ENCODE assay signal across 11 cellular contexts in genomic region chr1:36124404-36125128, GRCh38. TPM values are rescaled to one million over a fixed set of nuclear protein-coding genes. Genes with fewer than 3 reads are reported as not detected.
A peak's percentile ranks its signal among the peaks of the same experiment; 100 is the strongest.
DNase-seq lines count a peak whose midpoint lies in the region; ATAC-seq and TF ChIP-seq lines count a peak whose summit lies in the region.
"Had no signal": no experiment of that assay in that cellular context is flagged by ENCODE, and none has a peak within 500 bp of the region (broad histone marks: within the 10 kb centered on the region; RNA-seq: fewer than 3 reads in every experiment).

No MANE protein-coding gene starts in this region.

- H3K4me2 ChIP-seq in BLaER1: peak overlapping the region; percentile 82

- H3K27ac ChIP-seq in BLaER1 (no peak overlapping the region), esophagus squamous epithelium (peak overlapping the region; percentile 26 to 81 (median 65)), prostate gland (no peak overlapping the region), dorsolateral prefrontal cortex (peak overlapping the region in 3 of 59 donors; percentile 11 to 21 (median 18))
- H3K27ac ChIP-seq: RWPE1 had no signal

- H3K4me1 ChIP-seq in BLaER1 (peaks cover 66% of the 10 kb centered on the region), NT2/D1 (ENCODE audit: insufficient read depth, insufficient read length) (peaks cover 20% of the 10 kb centered on the region), esophagus squamous epithelium (peaks cover 5 to 40% (median 7%) of the 10 kb centered on the region in 3 donors), prostate gland (replicated peaks) (no peaks in the 10 kb centered on the region)

- peaks cover 50% of the 10 kb centered on the region for H3K27me3 ChIP-seq in BLaER1
- peaks cover 49% of the 10 kb centered on the region for H3K27me3 ChIP-seq in NT2/D1 (ENCODE audit: insufficient read depth, insufficient read length)
- H3K27me3 ChIP-seq in esophagus squamous epithelium: peaks cover 0 to 18% (median 0%) of the 10 kb centered on the region in 4 donors
- H3K27me3 ChIP-seq in prostate gland (replicated peaks; ENCODE audit: insufficient read depth): no peaks in the 10 kb centered on the region
- H3K27me3 ChIP-seq in dorsolateral prefrontal cortex: peaks cover 0 to 20% (median 0%) of the 10 kb centered on the region in 45 donors

- no peak for ATAC-seq in GM21576 (IDR thresholded peaks at IDR 0.05; ENCODE audit: unreplicated experiment)
- no peak for ATAC-seq in GM18505 (IDR thresholded peaks at IDR 0.05; ENCODE audit: unreplicated experiment)

- 65% methylated on average over 11 of the region's 42 CpGs; no CpG with 5 or more reads in 1 of the 2 donors for WGBS in esophagus squamous epithelium, 2 donors
- 36% methylated on average over 24 of the region's 42 CpGs for WGBS in prostate gland

- no peaks in the 10 kb centered on the region for H4K20me1 ChIP-seq in BLaER1

- peak overlapping the region; percentile 29; the same call in 1 of the 2 replicates for H3K9ac ChIP-seq in BLaER1
- no peak overlapping the region for H3K9ac ChIP-seq in NT2/D1 (ENCODE audit: insufficient read length, low read depth)

- DNase-seq in NT2/D1 (ENCODE audit: low read depth, low spot score) (no peak), esophagus squamous epithelium (lab: John Stamatoyannopoulos, UW) (no peak), prostate gland (ENCODE audit: low spot score) (no peak), activated gamma-delta T cell treated with Interleukin-2 at 50 U/mL for 16 hours (no peak), dorsolateral prefrontal cortex (no peak)
- DNase-seq: NCI-H187 treated with DMSO at 0.1 percent for 48 hours, spleen had no signal

- TF ChIP-seq CTCF in esophagus squamous epithelium (IDR thresholded peaks at IDR 0.05) (no peak), prostate gland (IDR thresholded peaks at IDR 0.05) (no peak), dorsolateral prefrontal cortex (IDR thresholded peaks at IDR 0.05 in 54 of 56, conservative IDR thresholded peaks at IDR 0.05 in 2 of 56; ENCODE audit: low read depth in 1 of 56, partially characterized antibody in 56 of 56) (no peak)

- H3K4me3 ChIP-seq in BLaER1 (peak overlapping the region; percentile 65), NT2/D1 (ENCODE audit: insufficient read length, low read depth) (peak overlapping the region; percentile 17), esophagus squamous epithelium (peak overlapping the region; percentile 41 to 74 (median 48)), prostate gland (peak overlapping the region; percentile 25 to 37), dorsolateral prefrontal cortex (peak overlapping the region in 28 of 59 donors; percentile 3 to 59 (median 34))

- no peaks in the 10 kb centered on the region for H3K9me3 ChIP-seq in BLaER1
- H3K9me3 ChIP-seq in NT2/D1 (ENCODE audit: insufficient read depth, low read length): no peaks in the 10 kb centered on the region
- no peaks in the 10 kb centered on the region for H3K9me3 ChIP-seq in esophagus squamous epithelium
- H3K9me3 ChIP-seq in prostate gland: no peaks in the 10 kb centered on the region
- H3K9me3 ChIP-seq: spleen had no signal

- TF ChIP-seq POLR2A in esophagus squamous epithelium (IDR thresholded peaks at IDR 0.05): no peak
- TF ChIP-seq POLR2A in prostate gland (IDR thresholded peaks at IDR 0.05): no peak
- TF ChIP-seq POLR2A in GM18505 (IDR thresholded peaks at IDR 0.05; ENCODE audit: borderline replicate concordance, extremely low read depth, insufficient read depth, insufficient read length): no peak

- H3K36me3 ChIP-seq in BLaER1 (no peaks in the 10 kb centered on the region), NT2/D1 (ENCODE audit: insufficient read depth, insufficient read length, low read length) (no peaks in the 10 kb centered on the region), esophagus squamous epithelium (no peaks in the 10 kb centered on the region), prostate gland (no peaks in the 10 kb centered on the region)
- H3K36me3 ChIP-seq: spleen had no signal

- intact Hi-C loops in esophagus squamous epithelium (cut with DNase I): no loop called here
- intact Hi-C loops in prostate gland (cut with DNase I): no loop called here
- intact Hi-C loops in dorsolateral prefrontal cortex (cut with DNase I): no loop called here

RNA-seq across cellular contexts. Expression of gene COL8A2, which starts 0.5 kb away (rescaled TPM):
- total RNA-seq in esophagus squamous epithelium (1 to 10 TPM; 4.0 to 7.4 (median 5.1) TPM), prostate gland (10 to 100 TPM in 1 of 2 donors, 1 to 10 TPM in 1; 7.9 to 10.7 TPM), dorsolateral prefrontal cortex (1 to 10 TPM in 92 of 120 experiments, under 1 TPM in 28; 0.33 to 4.9 (median 1.3) TPM)

RNA-seq across cellular contexts. Expression of gene TRAPPC3, which starts 24.7 kb away (rescaled TPM):
- total RNA-seq in esophagus squamous epithelium (100 to 1,000 TPM in 2 of 4 donors, 10 to 100 TPM in 2; 68.3 to 132 (median 112) TPM), prostate gland (10 to 100 TPM; 90.0 to 92.5 TPM), dorsolateral prefrontal cortex (10 to 100 TPM; 41.0 to 81.9 (median 61.8) TPM)

RNA-seq across cellular contexts. Expression of gene MAP7D1, which starts 31.4 kb away (rescaled TPM):
- total RNA-seq in esophagus squamous epithelium: 100 to 1,000 TPM in 2 of 4 donors, 10 to 100 TPM in 2; 59.4 to 180 (median 92.9) TPM
- 100 to 1,000 TPM in 1 of 2 donors, 10 to 100 TPM in 1; 97.3 to 132 TPM for total RNA-seq in prostate gland
- 100 to 1,000 TPM; 184 to 392 (median 248) TPM for total RNA-seq in dorsolateral prefrontal cortex

RNA-seq across cellular contexts. Expression of gene ADPRS, which starts 35.9 kb away (rescaled TPM):
- total RNA-seq in esophagus squamous epithelium: 10 to 100 TPM; 41.0 to 57.8 (median 48.1) TPM
- total RNA-seq in prostate gland: 10 to 100 TPM; 50.7 to 70.0 TPM
- total RNA-seq in dorsolateral prefrontal cortex: 10 to 100 TPM; 14.4 to 31.1 (median 20.5) TPM

RNA-seq across cellular contexts. Expression of gene TEKT2, which starts 40.7 kb away (rescaled TPM):
- not detected for total RNA-seq in esophagus squamous epithelium
- 1 to 10 TPM in 1 of 2 donors, under 1 TPM in 1; 0.77 to 6.0 TPM for total RNA-seq in prostate gland
- 1 to 10 TPM in 114 of 120 experiments, under 1 TPM in 6; 0.49 to 6.0 (median 2.3) TPM for total RNA-seq in dorsolateral prefrontal cortex
- total RNA-seq: spleen had no signal

Comparison
In these comparisons a context has a peak if more than half of its experiments do, and no peak if none do; other contexts are left out.
1. H3K27ac ChIP-seq: peak in esophagus squamous epithelium (4 of 4); none in BLaER1 (single experiment) and prostate gland (0 of 2).